ENCODE assay signal across 27 cellular contexts in the genomic region with DNA sequence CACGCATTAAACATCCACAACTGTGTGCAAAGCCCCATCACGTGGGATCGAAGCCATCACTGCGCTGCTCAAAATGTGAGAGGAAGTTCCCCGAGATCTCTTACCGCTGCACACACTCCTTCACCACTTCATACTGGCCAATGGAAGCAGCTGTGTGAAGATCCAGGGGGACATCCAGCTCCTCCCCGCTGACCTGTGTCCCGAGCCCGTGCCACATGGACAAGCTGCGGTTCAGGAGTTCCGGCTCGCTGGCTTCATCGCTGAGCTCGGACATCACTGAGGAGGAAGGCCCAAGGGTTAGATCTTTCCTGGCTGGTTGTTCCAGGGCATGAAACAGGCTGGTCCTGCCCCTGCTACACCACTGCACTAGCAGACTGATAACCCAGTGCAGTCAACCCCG. TPM values are rescaled to one million over a fixed set of nuclear protein-coding genes. Genes with fewer than 3 reads are reported as not detected.
DNase-seq lines count a peak whose midpoint lies in the region; ATAC-seq, FAIRE-seq and TF ChIP-seq lines count a peak whose summit lies in the region.
"Had no signal": no experiment of that assay in that cellular context is flagged by ENCODE, and none has a peak within 500 bp of the region (broad histone marks: within the 10 kb centered on the region; RNA-seq: fewer than 3 reads in every experiment).

No MANE protein-coding gene starts in this region.

- H3K9ac ChIP-seq in kidney (ENCODE audit: low read length in 2 of 2), result no peak overlapping the region
- H3K9ac ChIP-seq: BLaER1, GM23248 had no signal

- TF ChIP-seq CTCF in kidney (IDR thresholded peaks at IDR 0.05; ENCODE audit: borderline replicate concordance, extremely low read depth, insufficient read depth), result no peak
- TF ChIP-seq CTCF in neural crest cell (conservative IDR thresholded peaks at IDR 0.05), result no peak

- H3K27me3 Mint-ChIP-seq in neural crest cell (ENCODE audit: low read depth), result no peaks in the 10 kb centered on the region
- H3K27me3 Mint-ChIP-seq: B cell had no signal

- no peaks in the 10 kb centered on the region for H3K36me3 Mint-ChIP-seq in neural crest cell (ENCODE audit: low read depth)

- no peak for FAIRE-seq in kidney (lab: Jason Lieb, UNC)
- FAIRE-seq: A204.1, GM12878, GM19239 had no signal

- peak; percentile 41 for DNase-seq in NCI-H82 (lab: John Stamatoyannopoulos, UW)
- DNase-seq in NCI-H82 treated with DMSO at 0.1 percent for 48 hours (lab: John Stamatoyannopoulos, UW; ENCODE audit: unreplicated experiment), result no peak
- DNase-seq in kidney, result peak; percentile 49
- no peak for DNase-seq in neural crest cell (ENCODE audit: low read depth, low spot score)
- peak; percentile 16 for DNase-seq in renal cortical epithelial cell (ENCODE audit: low read depth)
- DNase-seq in SIG-M5 treated with dmso at 0.1 percent for 504 hours (lab: John Stamatoyannopoulos, UW; ENCODE audit: unreplicated experiment), result no peak
- no peak for DNase-seq in mesenteric fat pad (ENCODE audit: low spot score)
- DNase-seq: Caco-2; CD4-positive, CD25-positive, alpha-beta regulatory T cell; CD8-positive, alpha-beta T cell; DMS 273 treated with DMSO at 0.1 percent for 48 hours; DMS79; EL; GDM1; GM23248; H9; HFFc6 had no signal

- H3K27ac Mint-ChIP-seq in neural crest cell (ENCODE audit: unreplicated experiment), result no peak overlapping the region
- H3K27ac Mint-ChIP-seq: B cell; CD4-positive, CD25-positive, alpha-beta regulatory T cell; CD8-positive, alpha-beta T cell; H9; HFFc6 had no signal

- peaks cover under 1 to 3% of the 10 kb centered on the region in 2 donors for H3K4me1 ChIP-seq in kidney (ENCODE audit: control insufficient read depth in 1 of 2, insufficient read depth in 1 of 2, low read depth in 1 of 2, low read length in 2 of 2)
- H3K4me1 ChIP-seq: Caco-2 had no signal

- peaks cover 16% of the 10 kb centered on the region for H3K4me1 Mint-ChIP-seq in neural crest cell

- no peak overlapping the region for H3K4me3 ChIP-seq in kidney (ENCODE audit: low read length in 2 of 2)
- H3K4me3 ChIP-seq: BLaER1, GM12878, GM23248 had no signal

- peaks cover 19 to 23% of the 10 kb centered on the region in 2 donors for H3K36me3 ChIP-seq in kidney (ENCODE audit: control insufficient read depth in 1 of 2, insufficient read depth in 2 of 2, low read length in 2 of 2)

- intact Hi-C loops in kidney (cut with DNase I), result no loop called here

- H3K9me3 Mint-ChIP-seq in neural crest cell, result no peaks in the 10 kb centered on the region
- H3K9me3 Mint-ChIP-seq: CD4-positive, CD25-positive, alpha-beta regulatory T cell; CD8-positive, alpha-beta T cell; H9; HFFc6 had no signal

- no peaks in the 10 kb centered on the region for H3K9me3 ChIP-seq in kidney (ENCODE audit: control insufficient read depth in 1 of 2, low read length in 2 of 2)
- H3K9me3 ChIP-seq: BLaER1, Caco-2 had no signal

- no peak overlapping the region for H3K27ac ChIP-seq in kidney (ENCODE audit: low read depth in 2 of 2, low read length in 2 of 2)
- H3K27ac ChIP-seq: 22Rv1, BLaER1, C4-2B, GM23248 had no signal

- no peak for ATAC-seq in HG03460 (IDR thresholded peaks at IDR 0.05; ENCODE audit: unreplicated experiment)
- ATAC-seq: CD8-positive, alpha-beta T cell; GM12878 had no signal

- peak overlapping the region; percentile 31 for H3K4me3 Mint-ChIP-seq in neural crest cell
- H3K4me3 Mint-ChIP-seq: B cell; CD8-positive, alpha-beta T cell; H9; HFFc6 had no signal

RNA-seq across cellular contexts. Expression of a gene that starts 4.2 kb away (rescaled TPM):
- total RNA-seq in kidney (27.6 TPM), neural crest cell (32.0 and 35.5 TPM in 2 replicates), renal cortical epithelial cell (27.1 and 34.6 TPM in 2 replicates), mesenteric fat pad (16.4 TPM)
- polyA plus RNA-seq in kidney (ENCODE audit: insufficient read depth, low read depth, low replicate concordance), result 20.7 TPM

RNA-seq across cellular contexts. Expression of a gene that starts 4.5 kb away (rescaled TPM):
- total RNA-seq in kidney (1.8 TPM), neural crest cell (0.68 and 0.96 TPM in 2 replicates), renal cortical epithelial cell (1.0 and 1.7 TPM in 2 replicates), mesenteric fat pad (1.3 TPM)
- 4.0 TPM for polyA plus RNA-seq in kidney (ENCODE audit: insufficient read depth, low read depth, low replicate concordance)
- total RNA-seq: CD4-positive, CD25-positive, alpha-beta regulatory T cell; CD8-positive, alpha-beta T cell had no signal

RNA-seq across cellular contexts. Expression of a gene that starts 36.5 kb away (rescaled TPM):
- total RNA-seq in kidney (30.6 TPM), neural crest cell (36.8 and 37.8 TPM in 2 replicates), renal cortical epithelial cell (30.9 and 49.2 TPM in 2 replicates), mesenteric fat pad (19.4 TPM)
- 69.4 TPM for polyA plus RNA-seq in kidney (ENCODE audit: insufficient read depth, low read depth, low replicate concordance)

RNA-seq across cellular contexts. Expression of a gene that starts 37.1 kb away (rescaled TPM):
- 18.3 TPM for total RNA-seq in kidney
- polyA plus RNA-seq in kidney (ENCODE audit: insufficient read depth, low read depth, low replicate concordance), result 4.9 TPM
- 17.6 and 21.1 TPM in 2 replicates for total RNA-seq in neural crest cell
- total RNA-seq in renal cortical epithelial cell, result 7.3 and 11.4 TPM in 2 replicates
- 12.4 TPM for total RNA-seq in mesenteric fat pad

RNA-seq across cellular contexts. Expression of a gene that starts 58.3 kb away (rescaled TPM):
- total RNA-seq in kidney (not detected), neural crest cell (0.65 TPM in 1 of 2 replicates, not detected in the other), renal cortical epithelial cell (not detected in 2 replicates), mesenteric fat pad (not detected)
- not detected for polyA plus RNA-seq in kidney (ENCODE audit: insufficient read depth, low read depth, low replicate concordance)
- total RNA-seq: B cell, Caco-2, GM12878, GM23248, H4, HFFc6 had no signal
- polyA plus RNA-seq: AG04450; CD4-positive, CD25-positive, alpha-beta regulatory T cell; GM12878; GM23248 had no signal

Comparison
In these comparisons a context has a peak if more than half of its experiments do, and no peak if none do; other contexts are left out.
1. DNase-seq: peak in NCI-H82 (single experiment), kidney (single experiment) and renal cortical epithelial cell (single experiment); none in NCI-H82 treated with DMSO at 0.1 percent for 48 hours (single experiment), neural crest cell (single experiment), SIG-M5 treated with dmso at 0.1 percent for 504 hours (single experiment) and mesenteric fat pad (single experiment).